29 cellular contexts compared by ENCODE assay signal in the genomic region with DNA sequence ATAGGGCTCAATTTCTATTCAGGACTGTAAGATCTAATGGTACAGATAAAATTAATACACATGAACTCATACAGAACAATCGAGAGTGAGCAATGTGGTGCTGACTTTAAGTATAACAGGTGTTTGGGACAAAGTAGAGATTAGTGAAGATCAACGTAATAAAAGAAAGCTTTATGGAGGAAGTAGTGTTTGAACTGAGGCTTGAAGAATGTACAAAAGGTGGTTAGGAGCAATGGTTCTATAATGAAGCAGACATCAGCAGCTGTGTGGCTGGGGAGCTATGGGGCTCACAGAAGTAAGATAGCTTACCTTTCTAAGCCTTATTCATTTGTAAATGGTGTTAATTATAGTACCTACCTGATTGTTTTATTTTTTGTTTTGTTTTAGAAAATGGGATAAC.
"Had no signal": no experiment of that assay in that cellular context is flagged by ENCODE, and none has a peak within 500 bp of the region (broad histone marks: within the 10 kb centered on the region; RNA-seq: fewer than 3 reads in every experiment).

No MANE protein-coding gene starts in this region.

- DNase-seq: activated CD4-positive, alpha-beta memory T cell treated with anti-CD3 and anti-CD28 coated beads for 36 hours; activated CD4-positive, alpha-beta T cell treated with anti-CD3 and anti-CD28 coated beads, Interleukin-2, amount 10 ng/mL, durations not matched to agents 7 days and 5 days; activated CD4-positive, CD25-positive, alpha-beta regulatory T cell; activated CD8-positive, alpha-beta memory T cell treated with anti-CD3 and anti-CD28 coated beads for 24 hours; activated gamma-delta T cell; activated naive CD4-positive, alpha-beta T cell treated with anti-CD3 and anti-CD28 coated beads for 36 hours; activated T-cell treated with anti-CD3 and anti-CD28 coated beads, Interleukin-2, amount 50 U/mL, for 48 hours; amygdala; KG1; NCI-H1092; NCI-H1417; NCI-H1930; NCI-H2171; NCI-H2227 treated with DMSO at 0.1 percent for 48 hours; NCI-H526; NCI-H774; NK-92 treated with Interleukin-12 subunit alpha and Interleukin-12 subunit beta, amount 100 ng/mL, for 24 hours; OCI-M1; RPMI8226; SK-N-SH; T-helper 1 cell had no signal

- H3K9me3 Mint-ChIP-seq: activated CD4-positive, alpha-beta memory T cell treated with anti-CD3 and anti-CD28 coated beads for 36 hours; central memory CD8-positive, alpha-beta T cell; T-helper 2 cell treated with Interferon-gamma antibody and Interleukin-4, amounts not matched to agents 5 μg/mL and 100 μg/mL, for 36 hours had no signal

- H3K36me3 Mint-ChIP-seq: activated CD4-positive, alpha-beta memory T cell treated with anti-CD3 and anti-CD28 coated beads for 36 hours; activated naive CD8-positive, alpha-beta T cell; brain had no signal

- H3K4me3 Mint-ChIP-seq: activated CD4-positive, alpha-beta memory T cell treated with anti-CD3 and anti-CD28 coated beads for 36 hours; activated CD4-positive, alpha-beta T cell treated with anti-CD3 and anti-CD28 coated beads, Interleukin-2, amount 10 ng/mL, durations not matched to agents 7 days and 5 days; activated naive CD4-positive, alpha-beta T cell treated with anti-CD3 and anti-CD28 coated beads for 36 hours; activated naive CD8-positive, alpha-beta T cell; activated T-helper 17 cell treated with anti-CD3 and anti-CD28 coated beads, Interleukin-2, amount 50 U/mL, for 72 hours; brain; central memory CD8-positive, alpha-beta T cell; T-helper 2 cell treated with Interferon-gamma antibody and Interleukin-4, amounts not matched to agents 5 μg/mL and 100 μg/mL, for 36 hours had no signal

- H3K4me1 Mint-ChIP-seq: central memory CD8-positive, alpha-beta T cell had no signal

- H3K27me3 Mint-ChIP-seq: activated CD4-positive, alpha-beta memory T cell treated with anti-CD3 and anti-CD28 coated beads for 36 hours; activated T-helper 17 cell treated with anti-CD3 and anti-CD28 coated beads, Interleukin-2, amount 50 U/mL, for 72 hours; central memory CD8-positive, alpha-beta T cell had no signal

- H3K27ac Mint-ChIP-seq: activated CD4-positive, alpha-beta memory T cell treated with anti-CD3 and anti-CD28 coated beads for 36 hours; activated CD4-positive, alpha-beta T cell treated with anti-CD3 and anti-CD28 coated beads, Interleukin-2, amount 10 ng/mL, durations not matched to agents 7 days and 5 days; activated naive CD4-positive, alpha-beta T cell treated with anti-CD3 and anti-CD28 coated beads for 36 hours; activated naive CD8-positive, alpha-beta T cell; activated T-helper 17 cell treated with anti-CD3 and anti-CD28 coated beads, Interleukin-2, amount 50 U/mL, for 72 hours; brain; T-helper 2 cell treated with Interferon-gamma antibody and Interleukin-4, amounts not matched to agents 5 μg/mL and 100 μg/mL, for 36 hours had no signal

- FAIRE-seq: astrocyte had no signal

- ATAC-seq: activated T-helper 17 cell treated with anti-CD3 and anti-CD28 coated beads, Interleukin-2, amount 50 U/mL, for 72 hours; Panc1; Right ventricle myocardium inferior had no signal
